ENCODE assay signal across 17 cellular contexts in genomic region chr17:31511583-31511982, GRCh38.
DNase-seq lines count a peak whose midpoint lies in the region; ATAC-seq, FAIRE-seq and TF ChIP-seq lines count a peak whose summit lies in the region.
"Had no signal": no experiment of that assay in that cellular context is flagged by ENCODE, and none has a peak within 500 bp of the region (broad histone marks: within the 10 kb centered on the region; RNA-seq: fewer than 3 reads in every experiment).

No MANE protein-coding gene starts in this region.

- H3K9ac ChIP-seq in iPS-20b (ENCODE audit: low read depth, low read length): peak overlapping the region; percentile 27; the same call in 1 of the 2 replicates

- no peaks in the 10 kb centered on the region for H3K27me3 Mint-ChIP-seq in activated T-cell treated with anti-CD3 and anti-CD28 coated beads, Interleukin-2, amount 50 U/mL, for 24 hours
- peaks cover 2% of the 10 kb centered on the region for H3K27me3 Mint-ChIP-seq in activated T-helper 1 cell treated with anti-CD3 and anti-CD28 coated beads, Interleukin-12 subunit alpha, Interleukin-12 subunit beta, Interleukin-2, Interleukin-4 antibody, amounts not matched to agents 30 ng/mL and 10 ng/mL and 1 ng/mL, durations not matched to agents 14 hours and 24 hours and 36 hours (ENCODE audit: insufficient read depth)

- FAIRE-seq in GM12892 (lab: Jason Lieb, UNC): no peak

- H3K4me1 Mint-ChIP-seq in activated T-cell treated with anti-CD3 and anti-CD28 coated beads, Interleukin-2, amount 50 U/mL, for 24 hours (ENCODE audit: low read depth): peaks cover 79% of the 10 kb centered on the region
- H3K4me1 Mint-ChIP-seq in activated T-helper 1 cell treated with anti-CD3 and anti-CD28 coated beads, Interleukin-12 subunit alpha, Interleukin-12 subunit beta, Interleukin-2, Interleukin-4 antibody, amounts not matched to agents 30 ng/mL and 10 ng/mL and 1 ng/mL, durations not matched to agents 14 hours and 24 hours and 36 hours (ENCODE audit: low read depth): peaks cover 42% of the 10 kb centered on the region

- H3K36me3 ChIP-seq in iPS-20b (ENCODE audit: insufficient read depth, low read depth, low read length) (no peaks in the 10 kb centered on the region), gastrocnemius medialis (no peaks in the 10 kb centered on the region)
- H3K36me3 ChIP-seq: brain microvascular endothelial cell, vagina had no signal

- no peak overlapping the region for H3K4me3 Mint-ChIP-seq in activated T-cell treated with anti-CD3 and anti-CD28 coated beads, Interleukin-2, amount 50 U/mL, for 24 hours
- no peak overlapping the region for H3K4me3 Mint-ChIP-seq in activated T-helper 1 cell treated with anti-CD3 and anti-CD28 coated beads, Interleukin-12 subunit alpha, Interleukin-12 subunit beta, Interleukin-2, Interleukin-4 antibody, amounts not matched to agents 30 ng/mL and 10 ng/mL and 1 ng/mL, durations not matched to agents 14 hours and 24 hours and 36 hours

- no peak for TF ChIP-seq POLR2A in gastrocnemius medialis (IDR thresholded peaks at IDR 0.05)
- no peak for TF ChIP-seq POLR2A in GM12892 (IDR thresholded peaks at IDR 0.05; ENCODE audit: low read depth, low read length)

- H3K27ac Mint-ChIP-seq in activated T-cell treated with anti-CD3 and anti-CD28 coated beads, Interleukin-2, amount 50 U/mL, for 24 hours: peak overlapping the region; percentile 100
- peak overlapping the region; percentile 100 for H3K27ac Mint-ChIP-seq in activated T-helper 1 cell treated with anti-CD3 and anti-CD28 coated beads, Interleukin-12 subunit alpha, Interleukin-12 subunit beta, Interleukin-2, Interleukin-4 antibody, amounts not matched to agents 30 ng/mL and 10 ng/mL and 1 ng/mL, durations not matched to agents 14 hours and 24 hours and 36 hours

- intact Hi-C loops in activated T-helper 1 cell treated with anti-CD3 and anti-CD28 coated beads, Interleukin-12 subunit alpha, Interleukin-12 subunit beta, Interleukin-2, Interleukin-4 antibody, amounts not matched to agents 30 ng/mL and 10 ng/mL and 1 ng/mL, durations not matched to agents 14 hours and 24 hours and 36 hours (cut with micrococcal nuclease): no loop called here
- intact Hi-C loops in sciatic nerve (cut with DNase I): no loop called here
- intact Hi-C loops in gastrocnemius medialis (cut with DNase I; ENCODE audit: low total_unique reads): no loop called here

- H3K27ac ChIP-seq in iPS-20b (ENCODE audit: low read length) (no peak overlapping the region), gastrocnemius medialis (no peak overlapping the region)
- H3K27ac ChIP-seq: brain microvascular endothelial cell, vagina had no signal

- no peaks in the 10 kb centered on the region for H3K27me3 ChIP-seq in iPS-20b (ENCODE audit: insufficient read depth, low read length)
- H3K27me3 ChIP-seq in gastrocnemius medialis: no peaks in the 10 kb centered on the region
- H3K27me3 ChIP-seq: brain microvascular endothelial cell, vagina had no signal

- peak; percentile 36 for ATAC-seq in sciatic nerve
- ATAC-seq in GM21447 (IDR thresholded peaks at IDR 0.05; ENCODE audit: unreplicated experiment): no peak
- no peak for ATAC-seq in gastrocnemius medialis
- ATAC-seq: SK-N-SH treated with all-trans-retinoic acid at 6 μM for 48 hours had no signal

- no peak overlapping the region for H3K4me3 ChIP-seq in iPS-20b (ENCODE audit: low read length)
- H3K4me3 ChIP-seq in gastrocnemius medialis: no peak overlapping the region
- H3K4me3 ChIP-seq: vagina had no signal

- in situ Hi-C loops in gastrocnemius medialis (cut with MboI; ENCODE audit: low sequenced_read_pairs in 4 of 4): no loop called here

- TF ChIP-seq CTCF in gastrocnemius medialis (IDR thresholded peaks at IDR 0.05 in 4 of 5, conservative IDR thresholded peaks at IDR 0.05 in 1 of 5): no peak

- H3K9me3 ChIP-seq in iPS-20b (ENCODE audit: insufficient read depth, low read depth, low read length) (no peaks in the 10 kb centered on the region), gastrocnemius medialis (no peaks in the 10 kb centered on the region)
- H3K9me3 ChIP-seq: vagina had no signal

- H3K36me3 Mint-ChIP-seq in activated T-cell treated with anti-CD3 and anti-CD28 coated beads, Interleukin-2, amount 50 U/mL, for 24 hours (ENCODE audit: low read depth): no peaks in the 10 kb centered on the region
- peaks cover under 1% of the 10 kb centered on the region for H3K36me3 Mint-ChIP-seq in activated T-helper 1 cell treated with anti-CD3 and anti-CD28 coated beads, Interleukin-12 subunit alpha, Interleukin-12 subunit beta, Interleukin-2, Interleukin-4 antibody, amounts not matched to agents 30 ng/mL and 10 ng/mL and 1 ng/mL, durations not matched to agents 14 hours and 24 hours and 36 hours (ENCODE audit: low read depth)

- H3K9me3 Mint-ChIP-seq in activated T-cell treated with anti-CD3 and anti-CD28 coated beads, Interleukin-2, amount 50 U/mL, for 24 hours: no peaks in the 10 kb centered on the region
- no peaks in the 10 kb centered on the region for H3K9me3 Mint-ChIP-seq in activated T-helper 1 cell treated with anti-CD3 and anti-CD28 coated beads, Interleukin-12 subunit alpha, Interleukin-12 subunit beta, Interleukin-2, Interleukin-4 antibody, amounts not matched to agents 30 ng/mL and 10 ng/mL and 1 ng/mL, durations not matched to agents 14 hours and 24 hours and 36 hours

- no peaks in the 10 kb centered on the region for H3K4me1 ChIP-seq in iPS-20b (ENCODE audit: insufficient read depth, low read length)
- peaks cover 13 to 18% of the 10 kb centered on the region in 2 donors for H3K4me1 ChIP-seq in gastrocnemius medialis

- DNase-seq in activated T-cell treated with anti-CD3 and anti-CD28 coated beads, Interleukin-2, amount 50 U/mL, for 24 hours: peak; percentile 34
- DNase-seq in activated T-cell treated with anti-CD3 and anti-CD28 coated beads for 4 hours (no peak), sciatic nerve (ENCODE audit: low spot score) (no peak), gastrocnemius medialis (no peak), GM12892 (ENCODE audit: insufficient read length) (no peak)
- no peak for DNase-seq in activated T-helper 1 cell treated with anti-CD3 and anti-CD28 coated beads, Interleukin-12 subunit alpha, Interleukin-12 subunit beta, Interleukin-2, Interleukin-4 antibody, amounts not matched to agents 30 ng/mL and 10 ng/mL and 1 ng/mL, durations not matched to agents 14 hours and 24 hours and 36 hours (ENCODE audit: low spot score)
- DNase-seq: activated effector memory CD4-positive, alpha-beta T cell treated with anti-CD3 and anti-CD28 coated beads, Interleukin-2, amount 50 U/mL, for 16 hours; brain microvascular endothelial cell; effector CD8-positive, alpha-beta T cell; GDM1; GOT3; stimulated activated CD4-positive, alpha-beta T cell treated with anti-CD3 and anti-CD28 coated beads, Interleukin-12 subunit alpha, Interleukin-12 subunit beta, amount 100 ng/mL, for 4 hours; stimulated activated naive CD4-positive, alpha-beta T cell treated with Interleukin-2 at 50 U/mL for 16 hours had no signal
